13 cellular contexts compared by ENCODE assay signal in genomic region chr9:35521708-35522107, GRCh38. TPM values are rescaled to one million over a fixed set of nuclear protein-coding genes. Genes with fewer than 3 reads are reported as not detected.
A peak's percentile ranks its signal among the peaks of the same experiment; 100 is the strongest.
DNase-seq lines count a peak whose midpoint lies in the region; ATAC-seq and TF ChIP-seq lines count a peak whose summit lies in the region.
"Had no signal": no experiment of that assay in that cellular context is flagged by ENCODE, and none has a peak within 500 bp of the region (broad histone marks: within the 10 kb centered on the region; RNA-seq: fewer than 3 reads in every experiment).

No MANE protein-coding gene starts in this region.

- TF ChIP-seq POLR2A in body of pancreas (IDR thresholded peaks at IDR 0.05) = no peak

- H2AFZ ChIP-seq in GM23338 = no peak overlapping the region
- H2AFZ ChIP-seq: parathyroid adenoma had no signal

- H3K27ac ChIP-seq in body of pancreas (peak overlapping the region in 3 of 4 donors; percentile 80 to 86 (median 83)), GM23338 (ENCODE audit: low read depth) (no peak overlapping the region), upper lobe of right lung (no peak overlapping the region)
- H3K27ac ChIP-seq: parathyroid adenoma had no signal

- no peaks in the 10 kb centered on the region for H3K27me3 ChIP-seq in body of pancreas
- no peaks in the 10 kb centered on the region for H3K27me3 ChIP-seq in GM23338 (ENCODE audit: insufficient read depth)
- H3K27me3 ChIP-seq in upper lobe of right lung = no peaks in the 10 kb centered on the region

- peaks cover 7% of the 10 kb centered on the region; the same call in 1 of the 2 replicates for H3K79me2 ChIP-seq in GM23338 (replicated peaks; ENCODE audit: insufficient read depth)
- H3K79me2 ChIP-seq: parathyroid adenoma had no signal

- no peak for ATAC-seq in body of pancreas
- peak; percentile 5 to 53 for ATAC-seq in left cardiac atrium
- no peak for ATAC-seq in GM23338
- no peak for ATAC-seq in upper lobe of right lung
- no peak for ATAC-seq in natural killer cell treated with Interleukin-12 subunit alpha and Interleukin-12 subunit beta and Interleukin-15 and Interleukin-18, amount 100 ng/mL, for 72 hours
- ATAC-seq: activated CD4-positive, alpha-beta T cell treated with anti-CD3 and anti-CD28 coated beads for 36 hours had no signal

- TF ChIP-seq CTCF in body of pancreas (IDR thresholded peaks at IDR 0.05) (no peak), GM23338 (conservative IDR thresholded peaks at IDR 0.05; ENCODE audit: low read depth in 2 of 2) (no peak), upper lobe of right lung (IDR thresholded peaks at IDR 0.05) (no peak)

- H3K36me3 ChIP-seq in body of pancreas (replicated peaks in 1 of 2; ENCODE audit: insufficient read depth in 1 of 2, low read depth in 2 of 2) (no peaks in the 10 kb centered on the region), GM23338 (ENCODE audit: insufficient read depth) (no peaks in the 10 kb centered on the region), upper lobe of right lung (no peaks in the 10 kb centered on the region)

- no peak overlapping the region for H3K27ac Mint-ChIP-seq in GM23338
- no peak overlapping the region for H3K27ac Mint-ChIP-seq in activated naive CD8-positive, alpha-beta T cell treated with anti-CD3 and anti-CD28 coated beads for 36 hours
- peak overlapping the region in 1 of 2 donors; percentile 27 for H3K27ac Mint-ChIP-seq in natural killer cell treated with Interleukin-12 subunit alpha and Interleukin-12 subunit beta and Interleukin-15 and Interleukin-18, amount 100 ng/mL, for 72 hours
- H3K27ac Mint-ChIP-seq: activated CD4-positive, alpha-beta T cell treated with anti-CD3 and anti-CD28 coated beads for 36 hours had no signal

- peaks cover 6% of the 10 kb centered on the region for H3K27me3 Mint-ChIP-seq in GM23338 (ENCODE audit: insufficient read depth, low read depth, poor library complexity)
- H3K27me3 Mint-ChIP-seq in activated naive CD8-positive, alpha-beta T cell treated with anti-CD3 and anti-CD28 coated beads for 36 hours = no peaks in the 10 kb centered on the region
- H3K27me3 Mint-ChIP-seq in natural killer cell treated with Interleukin-12 subunit alpha and Interleukin-12 subunit beta and Interleukin-15 and Interleukin-18, amount 100 ng/mL, for 72 hours = no peaks in the 10 kb centered on the region
- H3K27me3 Mint-ChIP-seq: activated CD4-positive, alpha-beta T cell treated with anti-CD3 and anti-CD28 coated beads for 36 hours had no signal

- WGBS in body of pancreas, 2 donors = 65 to 79% methylated on average over 2 of the region's 2 CpGs

- intact Hi-C loops in body of pancreas (cut with DNase I) (no loop called here), left cardiac atrium (cut with DNase I) (no loop called here), upper lobe of right lung (cut with DNase I) (no loop called here)

- peaks cover 76% of the 10 kb centered on the region for H3K4me1 ChIP-seq in body of pancreas
- H3K4me1 ChIP-seq in GM23338 (ENCODE audit: insufficient read depth) = peaks cover 34% of the 10 kb centered on the region
- peaks cover 63% of the 10 kb centered on the region for H3K4me1 ChIP-seq in upper lobe of right lung

- H3K4me3 ChIP-seq in body of pancreas = no peak overlapping the region
- no peak overlapping the region for H3K4me3 ChIP-seq in GM23338
- H3K4me3 ChIP-seq in upper lobe of right lung = no peak overlapping the region

- no peaks in the 10 kb centered on the region for H3F3A ChIP-seq in GM23338 (replicated peaks; ENCODE audit: low read depth)

- H3K4me2 ChIP-seq in GM23338 = no peak overlapping the region

- DNase-seq in EL (peak; percentile 68), body of pancreas (no peak), left cardiac atrium (no peak), renal cortical epithelial cell (ENCODE audit: low read depth) (peak; percentile 57), GM23338 (ENCODE audit: low spot score) (no peak), upper lobe of right lung (no peak)
- no peak for DNase-seq in activated naive CD8-positive, alpha-beta T cell treated with anti-CD3 and anti-CD28 coated beads for 36 hours
- no peak for DNase-seq in natural killer cell treated with Interleukin-12 subunit alpha and Interleukin-12 subunit beta and Interleukin-15 and Interleukin-18, amount 100 ng/mL, for 72 hours (ENCODE audit: low spot score)
- DNase-seq: activated CD4-positive, alpha-beta T cell treated with anti-CD3 and anti-CD28 coated beads for 36 hours; activated effector memory CD4-positive, alpha-beta T cell treated with anti-CD3 and anti-CD28 coated beads, Interleukin-2, amount 50 U/mL, for 16 hours; effector CD8-positive, alpha-beta T cell; NCI-H510A had no signal

- H3K9me3 ChIP-seq in body of pancreas (no peaks in the 10 kb centered on the region), upper lobe of right lung (no peaks in the 10 kb centered on the region)

- no peaks in the 10 kb centered on the region for H3K9me3 Mint-ChIP-seq in GM23338
- no peaks in the 10 kb centered on the region for H3K9me3 Mint-ChIP-seq in activated naive CD8-positive, alpha-beta T cell treated with anti-CD3 and anti-CD28 coated beads for 36 hours
- no peaks in the 10 kb centered on the region for H3K9me3 Mint-ChIP-seq in natural killer cell treated with Interleukin-12 subunit alpha and Interleukin-12 subunit beta and Interleukin-15 and Interleukin-18, amount 100 ng/mL, for 72 hours

- no peaks in the 10 kb centered on the region for H4K20me1 ChIP-seq in GM23338 (replicated peaks; ENCODE audit: insufficient read depth)

- H3K9me2 ChIP-seq in GM23338 (ENCODE audit: insufficient read depth) = no peaks in the 10 kb centered on the region

- no peaks in the 10 kb centered on the region for H3K36me3 Mint-ChIP-seq in GM23338 (ENCODE audit: low read depth)
- H3K36me3 Mint-ChIP-seq in activated naive CD8-positive, alpha-beta T cell treated with anti-CD3 and anti-CD28 coated beads for 36 hours = no peaks in the 10 kb centered on the region
- no peaks in the 10 kb centered on the region for H3K36me3 Mint-ChIP-seq in natural killer cell treated with Interleukin-12 subunit alpha and Interleukin-12 subunit beta and Interleukin-15 and Interleukin-18, amount 100 ng/mL, for 72 hours

- H3K4me1 Mint-ChIP-seq in GM23338 = peaks cover 40% of the 10 kb centered on the region
- H3K4me1 Mint-ChIP-seq in activated naive CD8-positive, alpha-beta T cell treated with anti-CD3 and anti-CD28 coated beads for 36 hours = no peaks in the 10 kb centered on the region
- peaks cover 8% of the 10 kb centered on the region in 2 donors for H3K4me1 Mint-ChIP-seq in natural killer cell treated with Interleukin-12 subunit alpha and Interleukin-12 subunit beta and Interleukin-15 and Interleukin-18, amount 100 ng/mL, for 72 hours (ENCODE audit: low read depth in 2 of 2)
- H3K4me1 Mint-ChIP-seq: activated CD4-positive, alpha-beta T cell treated with anti-CD3 and anti-CD28 coated beads for 36 hours had no signal

- H3K4me3 Mint-ChIP-seq in GM23338 = no peak overlapping the region
- H3K4me3 Mint-ChIP-seq in activated naive CD8-positive, alpha-beta T cell treated with anti-CD3 and anti-CD28 coated beads for 36 hours = no peak overlapping the region
- H3K4me3 Mint-ChIP-seq in natural killer cell treated with Interleukin-12 subunit alpha and Interleukin-12 subunit beta and Interleukin-15 and Interleukin-18, amount 100 ng/mL, for 72 hours = no peak overlapping the region
- H3K4me3 Mint-ChIP-seq: activated CD4-positive, alpha-beta T cell treated with anti-CD3 and anti-CD28 coated beads for 36 hours had no signal

TF ChIP-seq in GM23338, 12 proteins besides CTCF, POLR2A, EP300 and RAD21:
- TF ChIP-seq NANOG (IDR thresholded peaks at IDR 0.05; ENCODE audit: borderline replicate concordance) = no peak

RNA-seq across cellular contexts. Expression of gene RUSC2, which starts 31.8 kb away (rescaled TPM):
- 10 to 100 TPM; 16.9 to 27.4 TPM for total RNA-seq in body of pancreas
- total RNA-seq in left cardiac atrium = 10 to 100 TPM; 32.2 to 43.0 TPM
- 20.8 and 42.4 TPM in 2 replicates for total RNA-seq in renal cortical epithelial cell
- 5.6 and 8.2 TPM in 2 replicates for total RNA-seq in GM23338 (2014; rRNA removed; shearing (Covaris generic))
- polyA plus RNA-seq in GM23338 (2016; fragmentation: Nextera tagmentation; extraction: Ambion mirVana) = 2.8 and 3.0 TPM in 2 replicates
- 1 to 10 TPM; 2.2 to 2.4 TPM for total RNA-seq in activated naive CD8-positive, alpha-beta T cell treated with anti-CD3 and anti-CD28 coated beads for 36 hours
- 31.5 TPM for total RNA-seq in upper lobe of right lung
- 1 to 10 TPM; 5.6 to 8.3 TPM for total RNA-seq in natural killer cell treated with Interleukin-12 subunit alpha and Interleukin-12 subunit beta and Interleukin-15 and Interleukin-18, amount 100 ng/mL, for 72 hours

Comparison
In these comparisons a context has a peak if more than half of its experiments do, and no peak if none do; other contexts are left out.
1. DNase-seq: peak in EL (single experiment) and renal cortical epithelial cell (single experiment); none in body of pancreas (0 of 4), left cardiac atrium (single experiment), GM23338 (single experiment), activated naive CD8-positive, alpha-beta T cell treated with anti-CD3 and anti-CD28 coated beads for 36 hours (single experiment), upper lobe of right lung (single experiment) and natural killer cell treated with Interleukin-12 subunit alpha and Interleukin-12 subunit beta and Interleukin-15 and Interleukin-18, amount 100 ng/mL, for 72 hours (single experiment).
2. ATAC-seq: peak in left cardiac atrium (2 of 2); none in body of pancreas (single experiment), GM23338 (single experiment), upper lobe of right lung (single experiment) and natural killer cell treated with Interleukin-12 subunit alpha and Interleukin-12 subunit beta and Interleukin-15 and Interleukin-18, amount 100 ng/mL, for 72 hours (0 of 2).
3. H3K27ac ChIP-seq: peak in body of pancreas (3 of 4); none in GM23338 (single experiment) and upper lobe of right lung (single experiment).